ENCODE assay signal across 29 cellular contexts in the genomic region with DNA sequence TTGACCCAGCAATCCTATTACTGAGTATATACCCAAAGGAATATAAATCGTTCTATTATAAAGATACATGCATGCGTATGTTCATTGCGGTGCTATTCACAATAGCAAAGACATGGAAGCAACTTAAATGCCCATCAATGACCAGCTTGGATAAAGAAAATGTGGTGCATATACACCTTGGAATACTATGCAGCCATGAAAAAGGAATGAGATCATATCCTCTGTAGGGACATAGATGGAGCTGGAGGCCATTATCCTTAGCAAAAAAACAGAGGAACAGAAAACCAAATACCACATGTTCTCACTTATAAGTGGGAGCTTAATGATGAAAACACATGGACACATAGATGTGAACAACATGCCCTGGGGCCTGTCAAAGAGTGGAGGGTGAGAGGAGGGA.
"Had no signal": no experiment of that assay in that cellular context is flagged by ENCODE, and none has a peak within 500 bp of the region (broad histone marks: within the 10 kb centered on the region; RNA-seq: fewer than 3 reads in every experiment).

No MANE protein-coding gene starts in this region.

- H3K27ac ChIP-seq: colonic mucosa, coronary artery, dorsolateral prefrontal cortex, epithelial cell of prostate, esophagus muscularis mucosa, esophagus squamous epithelium, foreskin keratinocyte, gastrocnemius medialis, heart left ventricle, heart right ventricle, hepatocyte had no signal

- FAIRE-seq: colon, endometrium, endothelial cell of umbilical vein, frontal cortex had no signal

- H3K27ac Mint-ChIP-seq: dendritic cell treated with granulocyte-macrophage colony-stimulating factor and Interleukin-4, amounts not matched to agents 40 ng/mL and 50 ng/mL, for 4 days; effector memory CD8-positive, alpha-beta T cell; endodermal cell had no signal

- H3K9me3 Mint-ChIP-seq: effector memory CD8-positive, alpha-beta T cell had no signal

- H3K27me3 Mint-ChIP-seq: dendritic cell treated with granulocyte-macrophage colony-stimulating factor and Interleukin-4, amounts not matched to agents 40 ng/mL and 50 ng/mL, for 4 days; effector memory CD8-positive, alpha-beta T cell had no signal

- H3K27me3 ChIP-seq: colonic mucosa, esophagus muscularis mucosa, esophagus squamous epithelium, foreskin keratinocyte, gastrocnemius medialis, heart left ventricle, heart right ventricle, hepatocyte had no signal

- H3K4me3 ChIP-seq: colonic mucosa, coronary artery, dorsolateral prefrontal cortex, esophagus muscularis mucosa, esophagus squamous epithelium, gastrocnemius medialis, heart left ventricle, heart right ventricle, hepatocyte had no signal

- H2AFZ ChIP-seq: hepatocyte had no signal

- H3K4me1 Mint-ChIP-seq: endodermal cell had no signal

- ATAC-seq: effector memory CD8-positive, alpha-beta T cell; esophagus mucosa; foreskin keratinocyte; gastrocnemius medialis; heart left ventricle; heart right ventricle had no signal

- H3K9me3 ChIP-seq: colonic mucosa, gastrocnemius medialis had no signal

- DNase-seq: colonic mucosa; cortex of kidney; dermis blood vessel endothelial cell; dorsolateral prefrontal cortex; effector CD4-positive, alpha-beta T cell; effector CD8-positive, alpha-beta T cell; effector memory CD4-positive, alpha-beta T cell; effector memory CD8-positive, alpha-beta T cell; endodermal cell; erythroblast; esophagus squamous epithelium; foreskin fibroblast; foreskin keratinocyte; foreskin melanocyte; gastrocnemius medialis; glutamatergic neuron; head of caudate nucleus; heart left ventricle; heart right ventricle had no signal

- H3K4me2 ChIP-seq: hepatocyte had no signal

- H3K79me2 ChIP-seq: hepatocyte had no signal

- H3K4me1 ChIP-seq: colonic mucosa, esophagus muscularis mucosa, esophagus squamous epithelium, foreskin keratinocyte, gastrocnemius medialis had no signal

- H3K4me3 Mint-ChIP-seq: dendritic cell treated with granulocyte-macrophage colony-stimulating factor and Interleukin-4, amounts not matched to agents 40 ng/mL and 50 ng/mL, for 4 days; effector memory CD8-positive, alpha-beta T cell; endodermal cell had no signal

- H3K36me3 ChIP-seq: colonic mucosa, esophagus muscularis mucosa, esophagus squamous epithelium, gastrocnemius medialis, heart left ventricle, heart right ventricle had no signal
